ENCODE assay signal across 9 cellular contexts in the genomic region with DNA sequence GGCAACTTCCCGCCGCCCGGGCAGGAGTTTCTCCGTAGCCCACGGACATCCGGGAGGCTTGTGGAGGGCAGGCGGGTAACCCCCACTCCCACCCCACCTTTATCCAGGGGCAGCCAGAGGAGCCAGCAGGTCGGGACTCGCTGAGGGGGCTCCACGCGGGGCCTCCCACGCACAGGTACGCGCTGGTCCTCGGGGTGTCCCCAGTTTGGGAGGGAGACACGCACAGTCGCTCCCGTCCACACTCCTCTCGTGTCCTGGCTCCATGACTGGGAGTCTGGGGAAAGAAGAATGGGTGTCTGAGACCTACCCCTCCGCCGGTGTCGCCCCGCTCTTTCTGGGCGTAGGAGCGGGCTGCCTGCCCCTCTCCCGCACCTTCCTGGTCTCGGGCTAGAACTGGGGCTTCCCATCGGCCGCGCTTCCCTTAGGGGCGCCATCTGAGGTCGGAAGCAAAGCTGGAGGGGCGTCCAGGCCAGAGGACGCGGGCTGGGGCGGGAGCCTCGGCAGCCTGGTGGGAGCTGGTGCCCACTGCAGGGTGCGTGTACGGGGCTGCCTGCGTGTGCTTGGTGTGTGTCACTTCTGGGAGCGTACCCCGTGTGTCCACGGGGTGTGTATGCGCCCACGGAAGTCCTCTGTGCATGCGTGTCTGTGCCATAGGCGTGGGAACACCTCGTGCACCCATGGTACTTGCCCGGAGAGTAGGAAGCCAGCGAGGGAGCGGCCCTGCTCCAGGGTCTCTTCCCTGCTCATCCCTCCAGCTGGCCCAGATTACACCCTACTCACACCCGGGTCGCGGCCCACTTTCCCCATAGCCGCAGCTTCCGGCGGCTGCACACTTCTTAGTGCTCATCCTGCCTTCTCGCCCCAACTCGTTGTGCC.
DNase-seq lines count a peak whose midpoint lies in the region; ATAC-seq and TF ChIP-seq lines count a peak whose summit lies in the region.
"Had no signal": no experiment of that assay in that cellular context is flagged by ENCODE, and none has a peak within 500 bp of the region (broad histone marks: within the 10 kb centered on the region; RNA-seq: fewer than 3 reads in every experiment).

No MANE protein-coding gene starts in this region.

- H4K5ac ChIP-seq in mesendoderm (ENCODE audit: low read length), result no peak overlapping the region

- peak; percentile 13 for DNase-seq in activated CD4-positive, alpha-beta T cell treated with anti-CD3 and anti-CD28 coated beads for 36 hours
- DNase-seq in activated CD4-positive, alpha-beta T cell treated with anti-CD3 and anti-CD28 coated beads for 48 hours, result no peak
- no peak for DNase-seq in mesendoderm
- no peak for DNase-seq in RKO (ENCODE audit: low spot score)
- no peak for DNase-seq in H4 (ENCODE audit: low spot score)
- DNase-seq: AML-193 had no signal

- H3K4ac ChIP-seq in mesendoderm (ENCODE audit: low read depth, low read length), result no peak overlapping the region

- peak overlapping the region; percentile 19 for H3K4me3 Mint-ChIP-seq in activated CD4-positive, alpha-beta T cell treated with anti-CD3 and anti-CD28 coated beads for 36 hours
- peak overlapping the region; percentile 76 to 85 (median 82) for H3K4me3 Mint-ChIP-seq in brain

- no peak for ATAC-seq in activated CD4-positive, alpha-beta T cell treated with anti-CD3 and anti-CD28 coated beads for 36 hours
- ATAC-seq in HG03571 (IDR thresholded peaks at IDR 0.05; ENCODE audit: unreplicated experiment), result no peak

- peaks cover 2% of the 10 kb centered on the region for H3K4me1 ChIP-seq in mesendoderm (ENCODE audit: control insufficient read depth, low read depth, low read length)

- peaks cover 5% of the 10 kb centered on the region for H3K4me1 Mint-ChIP-seq in activated CD4-positive, alpha-beta T cell treated with anti-CD3 and anti-CD28 coated beads for 36 hours
- H3K4me1 Mint-ChIP-seq in brain, result peaks cover 33% of the 10 kb centered on the region

- H2AK5ac ChIP-seq in mesendoderm (ENCODE audit: low read length), result no peak overlapping the region

- no peaks in the 10 kb centered on the region for H3K79me2 ChIP-seq in mesendoderm (ENCODE audit: control insufficient read depth, insufficient read depth, low read length)

- H3K4me2 ChIP-seq in mesendoderm (ENCODE audit: low read length), result no peak overlapping the region

- peaks cover 32% of the 10 kb centered on the region for H3K27me3 ChIP-seq in mesendoderm (ENCODE audit: insufficient read depth, low read length, poor library complexity)

- POLR2A ChIA-PET in activated CD4-positive, alpha-beta T cell treated with anti-CD3 and anti-CD28 coated beads for 36 hours (lab: Charles Lee), result no interaction called here

- no peak overlapping the region for H2BK5ac ChIP-seq in mesendoderm (ENCODE audit: low read length)

- no peak overlapping the region for H3K56ac ChIP-seq in mesendoderm (ENCODE audit: low read length)

- WGBS in mesendoderm (ENCODE audit: extremely low coverage, insufficient coverage, low lambda C conversion rate), result no CpG with 5 or more reads among the region's 59 CpGs

- no peak overlapping the region for H2BK120ac ChIP-seq in mesendoderm (ENCODE audit: low read depth, low read length)

- no peaks in the 10 kb centered on the region for H3K79me1 ChIP-seq in mesendoderm (ENCODE audit: low read length)

- intact Hi-C loops in activated CD4-positive, alpha-beta T cell treated with anti-CD3 and anti-CD28 coated beads for 36 hours (cut with DNase I, micrococcal nuclease), result loop anchor here in 1 of 2 experiments (2.0 kb wide), 1 partner anchor 31 kb away; no protein-coding TSS in a partner anchor

- H3K27ac ChIP-seq in mesendoderm (ENCODE audit: low read depth, low read length), result no peak overlapping the region
- peak overlapping the region; percentile 25 for H3K27ac ChIP-seq in temporal lobe (ENCODE audit: low read depth, low read length)

- H3K9me3 Mint-ChIP-seq in activated CD4-positive, alpha-beta T cell treated with anti-CD3 and anti-CD28 coated beads for 36 hours (ENCODE audit: low read depth), result no peaks in the 10 kb centered on the region
- peaks cover 0 to 12% (median 0%) of the 10 kb centered on the region in 5 experiments for H3K9me3 Mint-ChIP-seq in brain

- no peaks in the 10 kb centered on the region for H3K36me3 Mint-ChIP-seq in activated CD4-positive, alpha-beta T cell treated with anti-CD3 and anti-CD28 coated beads for 36 hours (ENCODE audit: low read depth)
- H3K36me3 Mint-ChIP-seq in brain, result no peaks in the 10 kb centered on the region

- H3K27ac Mint-ChIP-seq in activated CD4-positive, alpha-beta T cell treated with anti-CD3 and anti-CD28 coated beads for 36 hours, result no peak overlapping the region
- peak overlapping the region in 1 of 5 experiments; percentile 83 for H3K27ac Mint-ChIP-seq in brain

- no peak overlapping the region for H3K9ac ChIP-seq in mesendoderm (ENCODE audit: low read length)

- H4K8ac ChIP-seq in mesendoderm (ENCODE audit: low read depth, low read length), result no peak overlapping the region

- CTCF ChIA-PET in activated CD4-positive, alpha-beta T cell treated with anti-CD3 and anti-CD28 coated beads for 36 hours (lab: Charles Lee), result interaction anchor here (1.1 kb wide), 1 partner anchor 32 kb away, joined by 3 read pairs; no protein-coding TSS in a partner anchor

- no peaks in the 10 kb centered on the region for H3K36me3 ChIP-seq in mesendoderm (ENCODE audit: control insufficient read depth, insufficient read depth, low read length)

- no peak overlapping the region for H3K18ac ChIP-seq in mesendoderm (ENCODE audit: low read length)

- TF ChIP-seq CTCF in brain (conservative IDR thresholded peaks at IDR 0.05), result no peak

- H3K27me3 Mint-ChIP-seq in activated CD4-positive, alpha-beta T cell treated with anti-CD3 and anti-CD28 coated beads for 36 hours, result peaks cover 43% of the 10 kb centered on the region
- peaks cover 92% of the 10 kb centered on the region for H3K27me3 Mint-ChIP-seq in brain

- H3K23ac ChIP-seq in mesendoderm (ENCODE audit: low read length), result peak overlapping the region; percentile 66

- H3K4me3 ChIP-seq in mesendoderm (ENCODE audit: low read length), result no peak overlapping the region

- H2BK15ac ChIP-seq in mesendoderm (replicated peaks; ENCODE audit: low read depth), result no peak overlapping the region
